Comparison of ENCODE assay signal across 19 cellular contexts in the genomic region with DNA sequence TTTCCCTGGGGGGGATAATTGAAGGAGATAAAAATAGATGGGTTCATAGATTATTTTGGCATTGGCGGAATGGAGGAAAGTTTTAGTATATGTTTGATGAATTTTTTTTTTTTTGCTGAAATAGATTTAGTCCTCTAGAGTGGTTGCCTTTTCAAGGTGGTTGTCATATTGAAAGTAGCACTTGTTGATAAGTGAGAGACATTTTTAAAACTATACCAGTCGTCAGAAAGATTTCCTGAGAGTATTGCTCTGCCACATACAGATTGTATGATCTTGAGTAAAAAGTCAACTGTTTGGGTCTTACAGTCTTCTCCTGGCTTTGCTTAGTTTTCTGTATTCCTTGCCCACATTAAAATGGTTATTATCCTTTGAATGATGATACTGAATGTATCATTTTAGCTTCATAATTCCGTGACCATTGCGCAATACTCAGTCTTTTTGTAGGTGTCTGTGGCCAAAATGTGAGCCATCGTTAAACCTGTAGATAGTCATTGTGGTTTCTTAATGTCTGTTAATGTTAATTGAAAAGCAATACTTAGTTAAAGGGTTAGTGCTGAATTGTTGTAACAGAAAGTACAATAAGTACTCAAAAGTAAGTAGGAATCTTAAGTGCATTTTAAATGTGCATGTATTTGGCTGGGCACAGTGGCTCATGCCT. TPM values are rescaled to one million over a fixed set of nuclear protein-coding genes. Genes with fewer than 3 reads are reported as not detected.
DNase-seq lines count a peak whose midpoint lies in the region; ATAC-seq, FAIRE-seq and TF ChIP-seq lines count a peak whose summit lies in the region.
"Had no signal": no experiment of that assay in that cellular context is flagged by ENCODE, and none has a peak within 500 bp of the region (broad histone marks: within the 10 kb centered on the region; RNA-seq: fewer than 3 reads in every experiment).

No MANE protein-coding gene starts in this region.

- no peaks in the 10 kb centered on the region for H3K27me3 ChIP-seq in CD4-positive, CD25-positive, alpha-beta regulatory T cell (ENCODE audit: control insufficient read depth, insufficient read depth, low read length)
- no peaks in the 10 kb centered on the region for H3K27me3 ChIP-seq in astrocyte (ENCODE audit: insufficient read depth, low read length)
- H3K27me3 ChIP-seq in adrenal gland, result no peaks in the 10 kb centered on the region
- H3K27me3 ChIP-seq: foreskin keratinocyte had no signal

- H3K36me3 ChIP-seq in CD4-positive, CD25-positive, alpha-beta regulatory T cell (ENCODE audit: control insufficient read depth, insufficient read depth, low read length), result peaks cover 35% of the 10 kb centered on the region
- peaks cover 26% of the 10 kb centered on the region for H3K36me3 ChIP-seq in astrocyte (ENCODE audit: insufficient read depth, low read length)
- H3K36me3 ChIP-seq in adrenal gland (replicated peaks in 1 of 2), result peaks cover 0 to 36% of the 10 kb centered on the region in 2 donors

- TF ChIP-seq POLR2A in adrenal gland (IDR thresholded peaks at IDR 0.05), result no peak

- TF ChIP-seq CTCF in D721Med (IDR thresholded peaks at IDR 0.05; ENCODE audit: insufficient read depth, missing control alignments), result no peak
- TF ChIP-seq CTCF in astrocyte (IDR thresholded peaks at IDR 0.05; ENCODE audit: insufficient read depth, low read depth, low read length), result no peak
- no peak for TF ChIP-seq CTCF in adrenal gland (IDR thresholded peaks at IDR 0.05)

- H3K9me3 Mint-ChIP-seq in CD4-positive, CD25-positive, alpha-beta regulatory T cell, result no peaks in the 10 kb centered on the region
- H3K9me3 Mint-ChIP-seq in astrocyte (ENCODE audit: unreplicated experiment), result no peaks in the 10 kb centered on the region
- H3K9me3 Mint-ChIP-seq: dendritic cell treated with granulocyte-macrophage colony-stimulating factor and Interleukin-4, amounts not matched to agents 40 ng/mL and 50 ng/mL, for 4 days; T-cell had no signal

- peak; percentile 32 for FAIRE-seq in D721Med (lab: Jason Lieb, UNC)
- peak; percentile 50 for FAIRE-seq in astrocyte (lab: Jason Lieb, UNC)

- H3K36me3 Mint-ChIP-seq in CD4-positive, CD25-positive, alpha-beta regulatory T cell, result peaks cover 59% of the 10 kb centered on the region
- H3K36me3 Mint-ChIP-seq in astrocyte (ENCODE audit: low read depth, unreplicated experiment), result peaks cover 19% of the 10 kb centered on the region

- no peak for ATAC-seq in CD4-positive, CD25-positive, alpha-beta regulatory T cell (ENCODE audit: low read depth in 2 of 2)
- ATAC-seq in HG03175 (IDR thresholded peaks at IDR 0.05; ENCODE audit: unreplicated experiment), result peak; percentile 86
- no peak for ATAC-seq in HG03354 (IDR thresholded peaks at IDR 0.05; ENCODE audit: poor library complexity, severe bottlenecking, unreplicated experiment)
- ATAC-seq: foreskin keratinocyte had no signal

- no peak overlapping the region for H3K27ac ChIP-seq in CD4-positive, CD25-positive, alpha-beta regulatory T cell (ENCODE audit: insufficient read depth, low read length, poor library complexity, severe bottlenecking)
- H3K27ac ChIP-seq in astrocyte (ENCODE audit: low read depth, low read length) (no peak overlapping the region), adrenal gland (no peak overlapping the region)
- H3K27ac ChIP-seq: foreskin keratinocyte, thoracic aorta, VCaP had no signal

- H3K79me2 ChIP-seq in astrocyte (ENCODE audit: insufficient read depth, low read length), result peaks cover 91% of the 10 kb centered on the region

- no peak overlapping the region for H3K4me3 ChIP-seq in CD4-positive, CD25-positive, alpha-beta regulatory T cell (ENCODE audit: low read depth, low read length)
- H3K4me3 ChIP-seq in astrocyte (ENCODE audit: insufficient read depth, low read depth, low read length) (no peak overlapping the region), adrenal gland (no peak overlapping the region)
- H3K4me3 ChIP-seq: thoracic aorta had no signal

- WGBS in adrenal gland, 4 donors, result 89 to 92% (median 91%) methylated on average over 5 of the region's 5 CpGs

- peak in 1 of 3 donors; percentile 11 for DNase-seq in CD4-positive, CD25-positive, alpha-beta regulatory T cell
- DNase-seq in D721Med (ENCODE audit: insufficient read length, low spot score) (no peak), astrocyte (ENCODE audit: low read depth) (no peak), adrenal gland (no peak), AG08396 (ENCODE audit: low spot score) (no peak), NCI-H2029 treated with DMSO at 0.1 percent for 48 hours (lab: John Stamatoyannopoulos, UW) (no peak)
- DNase-seq: AML-193, foreskin keratinocyte, KG1, mesendoderm, NCI-H1092 treated with DMSO at 0.1 percent for 48 hours, NCI-H524, nephron progenitor cell, T-cell had no signal

- no peak overlapping the region for H3K9ac ChIP-seq in astrocyte (ENCODE audit: low read length)

- H3K4me1 ChIP-seq in CD4-positive, CD25-positive, alpha-beta regulatory T cell (ENCODE audit: control insufficient read depth, insufficient read depth, low read length, poor library complexity, severe bottlenecking), result peaks cover under 1% of the 10 kb centered on the region
- H3K4me1 ChIP-seq in astrocyte (ENCODE audit: insufficient read depth, low read length) (no peaks in the 10 kb centered on the region), adrenal gland (replicated peaks in 1 of 2) (peaks cover 0 to under 1% of the 10 kb centered on the region in 2 donors)

- intact Hi-C loops in adrenal gland (cut with DNase I), result no loop called here

- no peak overlapping the region for H3K4me2 ChIP-seq in astrocyte (ENCODE audit: low read length)

- H4K20me1 ChIP-seq in astrocyte (ENCODE audit: insufficient read depth, low read length), result peaks cover 37% of the 10 kb centered on the region

- H2AFZ ChIP-seq in astrocyte (ENCODE audit: low read depth, low read length), result no peak overlapping the region

- H3K4me3 Mint-ChIP-seq in CD4-positive, CD25-positive, alpha-beta regulatory T cell, result peak overlapping the region in 2 of 4 donors; percentile 11 to 68
- no peak overlapping the region for H3K4me3 Mint-ChIP-seq in astrocyte (ENCODE audit: unreplicated experiment)
- H3K4me3 Mint-ChIP-seq: dendritic cell treated with granulocyte-macrophage colony-stimulating factor and Interleukin-4, amounts not matched to agents 40 ng/mL and 50 ng/mL, for 4 days; nephron progenitor cell; T-cell had no signal

- peaks cover 41 to 66% (median 45%) of the 10 kb centered on the region in 4 donors for H3K4me1 Mint-ChIP-seq in CD4-positive, CD25-positive, alpha-beta regulatory T cell
- peaks cover 2% of the 10 kb centered on the region for H3K4me1 Mint-ChIP-seq in astrocyte (ENCODE audit: low read depth, unreplicated experiment)

- H3K9me3 ChIP-seq in CD4-positive, CD25-positive, alpha-beta regulatory T cell (ENCODE audit: control insufficient read depth in 2 of 2, low read length in 2 of 2), result no peaks in the 10 kb centered on the region
- H3K9me3 ChIP-seq in astrocyte (ENCODE audit: insufficient read depth, low read depth, low read length) (no peaks in the 10 kb centered on the region), adrenal gland (replicated peaks in 1 of 3) (no peaks in the 10 kb centered on the region)
- H3K9me3 ChIP-seq: thoracic aorta had no signal

- no peaks in the 10 kb centered on the region for H3K27me3 Mint-ChIP-seq in CD4-positive, CD25-positive, alpha-beta regulatory T cell
- H3K27me3 Mint-ChIP-seq in astrocyte (ENCODE audit: low read depth, unreplicated experiment), result no peaks in the 10 kb centered on the region
- H3K27me3 Mint-ChIP-seq: dendritic cell treated with granulocyte-macrophage colony-stimulating factor and Interleukin-4, amounts not matched to agents 40 ng/mL and 50 ng/mL, for 4 days; T-cell had no signal

- H3K27ac Mint-ChIP-seq in CD4-positive, CD25-positive, alpha-beta regulatory T cell, result peak overlapping the region; percentile 21 to 68 (median 49)
- H3K27ac Mint-ChIP-seq in astrocyte (ENCODE audit: unreplicated experiment), result no peak overlapping the region
- H3K27ac Mint-ChIP-seq: dendritic cell treated with granulocyte-macrophage colony-stimulating factor and Interleukin-4, amounts not matched to agents 40 ng/mL and 50 ng/mL, for 4 days; nephron progenitor cell; T-cell had no signal

RNA-seq across cellular contexts. Expression of gene SMARCAD1, which starts 7.2 kb away (rescaled TPM):
- total RNA-seq in CD4-positive, CD25-positive, alpha-beta regulatory T cell, result 17.6 TPM
- polyA plus RNA-seq in CD4-positive, CD25-positive, alpha-beta regulatory T cell, result 10 to 100 TPM; 10.4 to 12.7 (median 11.6) TPM
- total RNA-seq in astrocyte (31.6 and 36.0 TPM in 2 replicates), adrenal gland (10 to 100 TPM; 12.1 to 40.0 (median 22.2) TPM)
- 10 to 100 TPM in 2 of 3 donors, 1 to 10 TPM in 1; 9.0 to 30.8 (median 10.4) TPM for polyA plus RNA-seq in adrenal gland
